In genomic region chr6:155026366-155027045, GRCh38 we compare ENCODE assay signal across 11 cellular contexts. TPM values are rescaled to one million over a fixed set of nuclear protein-coding genes. Genes with fewer than 3 reads are reported as not detected.
A peak's percentile ranks its signal among the peaks of the same experiment; 100 is the strongest.
DNase-seq lines count a peak whose midpoint lies in the region; ATAC-seq, FAIRE-seq and TF ChIP-seq lines count a peak whose summit lies in the region.
"Had no signal": no experiment of that assay in that cellular context is flagged by ENCODE, and none has a peak within 500 bp of the region (broad histone marks: within the 10 kb centered on the region; RNA-seq: fewer than 3 reads in every experiment).

No MANE protein-coding gene starts in this region.

- H3K4me1 Mint-ChIP-seq in immature natural killer cell = no peaks in the 10 kb centered on the region

- intact Hi-C loops in colonic mucosa (cut with DNase I) = no loop called here

- H3K9ac ChIP-seq in skeletal muscle satellite cell (ENCODE audit: low read depth, low read length) = peak overlapping the region; percentile 25
- no peak overlapping the region for H3K9ac ChIP-seq in colonic mucosa (ENCODE audit: low read depth in 2 of 2, low read length in 2 of 2)

- FAIRE-seq in RCC 7860 (lab: Jason Lieb, UNC) = peak; percentile 95

- no peak overlapping the region for H3K4me3 Mint-ChIP-seq in immature natural killer cell

- H3K27ac Mint-ChIP-seq in immature natural killer cell = no peak overlapping the region
- H3K27ac Mint-ChIP-seq: activated naive CD4-positive, alpha-beta T cell treated with anti-CD3 and anti-CD28 coated beads, Interleukin-2, amount 50 U/mL, for 72 hours had no signal

- no peaks in the 10 kb centered on the region for H3K27me3 ChIP-seq in skeletal muscle satellite cell (ENCODE audit: control insufficient read depth, insufficient read depth, low read length)
- H3K27me3 ChIP-seq in colonic mucosa = no peaks in the 10 kb centered on the region

- H3K9me3 ChIP-seq in skeletal muscle satellite cell (replicated peaks; ENCODE audit: low read length) (no peaks in the 10 kb centered on the region), colonic mucosa (no peaks in the 10 kb centered on the region)

- H3K27ac ChIP-seq in colonic mucosa = no peak overlapping the region

- peak; percentile 1 for DNase-seq in NCI-H2107 treated with DMSO at 0.1 percent for 48 hours (lab: John Stamatoyannopoulos, UW; ENCODE audit: unreplicated experiment)
- DNase-seq in NCI-H2107 (lab: John Stamatoyannopoulos, UW) = no peak
- DNase-seq in RCC 7860 (ENCODE audit: low spot score) = peak; percentile 86
- peak; percentile 98 for DNase-seq in fibroblast of gingiva (ENCODE audit: low read depth)
- DNase-seq in immature natural killer cell = no peak
- no peak for DNase-seq in colonic mucosa
- DNase-seq: AML-193, SHP77 had no signal

- H3K9me3 Mint-ChIP-seq in immature natural killer cell = no peaks in the 10 kb centered on the region
- H3K9me3 Mint-ChIP-seq: activated naive CD4-positive, alpha-beta T cell treated with anti-CD3 and anti-CD28 coated beads, Interleukin-2, amount 50 U/mL, for 72 hours had no signal

- TF ChIP-seq CTCF in colonic mucosa (IDR thresholded peaks at IDR 0.05) = no peak

- peaks cover 0 to 2% (median 1%) of the 10 kb centered on the region in 3 donors for H3K27me3 Mint-ChIP-seq in immature natural killer cell (ENCODE audit: low read depth in 3 of 3)

- peak overlapping the region; percentile 23 for H3K4me3 ChIP-seq in skeletal muscle satellite cell (ENCODE audit: low read length)
- no peak overlapping the region for H3K4me3 ChIP-seq in colonic mucosa

- no peak for ATAC-seq in HG03442 (IDR thresholded peaks at IDR 0.05; ENCODE audit: unreplicated experiment)

- peak overlapping the region; percentile 66 for H3K4me2 ChIP-seq in skeletal muscle satellite cell (ENCODE audit: low read length)

- no peaks in the 10 kb centered on the region for H3K36me3 Mint-ChIP-seq in immature natural killer cell
- H3K36me3 Mint-ChIP-seq: activated naive CD4-positive, alpha-beta T cell treated with anti-CD3 and anti-CD28 coated beads, Interleukin-2, amount 50 U/mL, for 72 hours had no signal

- H3K36me3 ChIP-seq in skeletal muscle satellite cell (ENCODE audit: insufficient read depth, low read length) (no peaks in the 10 kb centered on the region), colonic mucosa (no peaks in the 10 kb centered on the region)

- H3K4me1 ChIP-seq in skeletal muscle satellite cell (ENCODE audit: control insufficient read depth, insufficient read depth, low read length) = peaks cover 16% of the 10 kb centered on the region
- no peaks in the 10 kb centered on the region for H3K4me1 ChIP-seq in colonic mucosa

RNA-seq across cellular contexts. Expression of gene TIAM2, which starts 31.4 kb away (rescaled TPM):
- total RNA-seq in skeletal muscle satellite cell (2012; rRNA removed) = 2.8 and 3.7 TPM in 2 replicates
- 1 to 10 TPM in 1 of 3 donors, under 1 TPM in 1, not detected in 1; 0.28 to 2.3 TPM for polyA plus RNA-seq in immature natural killer cell
- total RNA-seq in colonic mucosa = 1 to 10 TPM; 5.1 to 6.7 TPM

Comparison
In these comparisons a context has a peak if more than half of its experiments do, and no peak if none do; other contexts are left out.
1. DNase-seq: peak in NCI-H2107 treated with DMSO at 0.1 percent for 48 hours (single experiment), RCC 7860 (single experiment) and fibroblast of gingiva (single experiment); none in NCI-H2107 (single experiment), immature natural killer cell (0 of 3) and colonic mucosa (single experiment).